8 cellular contexts compared by ENCODE assay signal in genomic region chr2:225042800-225043167, GRCh38. TPM values are rescaled to one million over a fixed set of nuclear protein-coding genes. Genes with fewer than 3 reads are reported as not detected.
DNase-seq lines count a peak whose midpoint lies in the region; ATAC-seq and TF ChIP-seq lines count a peak whose summit lies in the region.
"Had no signal": no experiment of that assay in that cellular context is flagged by ENCODE, and none has a peak within 500 bp of the region (broad histone marks: within the 10 kb centered on the region; RNA-seq: fewer than 3 reads in every experiment).

No MANE protein-coding gene starts in this region.

- no peak overlapping the region for H2BK20ac ChIP-seq in H9 (ENCODE audit: low read depth, low read length, poor library complexity, severe bottlenecking)

- no peak overlapping the region for H4K5ac ChIP-seq in H9 (ENCODE audit: insufficient read length, low read depth, low read length)

- no peaks in the 10 kb centered on the region for H3K36me3 ChIP-seq in iPS DF 6.9 (ENCODE audit: control insufficient read depth, insufficient read depth, low read length)

- no peak overlapping the region for H4K8ac ChIP-seq in H9 (replicated peaks; ENCODE audit: insufficient read length, low read depth, low read length)

- WGBS in H9 (ENCODE audit: extremely low coverage, insufficient read length, low lambda C conversion rate): no CpG with 5 or more reads among the region's 13 CpGs
- no CpG with 5 or more reads among the region's 13 CpGs for WGBS in iPS DF 6.9 (ENCODE audit: insufficient coverage, insufficient read length)

- H3K27me3 ChIP-seq in H9 (ENCODE audit: insufficient read depth, low read length): peaks cover 24% of the 10 kb centered on the region; the same call in 1 of the 2 replicates
- peaks cover 35% of the 10 kb centered on the region for H3K27me3 ChIP-seq in iPS DF 6.9 (ENCODE audit: control insufficient read depth, insufficient read depth, low read length)

- peaks cover 83% of the 10 kb centered on the region for H3K27me3 Mint-ChIP-seq in H9 (ENCODE audit: low read depth)
- peaks cover 37% of the 10 kb centered on the region for H3K27me3 Mint-ChIP-seq in activated CD4-positive, alpha-beta memory T cell treated with anti-CD3 and anti-CD28 coated beads, Interleukin-2, amount 10 ng/mL, durations not matched to agents 7 days and 5 days
- peaks cover 4 to 9% of the 10 kb centered on the region in 2 donors for H3K27me3 Mint-ChIP-seq in stimulated activated naive B cell treated with anti-CD40 and anti-IgM and Interleukin-4, amounts not matched to agents 10 μg/mL and 1 μg/mL and 100 μg/mL, for 72 hours

- no peaks in the 10 kb centered on the region for H3K79me1 ChIP-seq in H9 (ENCODE audit: insufficient read depth, low read depth, low read length, poor library complexity, severe bottlenecking)

- no peak overlapping the region for H3T11ph ChIP-seq in H9 (ENCODE audit: low read length)

- no peaks in the 10 kb centered on the region for H3K9me3 ChIP-seq in H9 (ENCODE audit: control insufficient read depth, low read depth, low read length)
- no peaks in the 10 kb centered on the region for H3K9me3 ChIP-seq in iPS DF 6.9 (ENCODE audit: control insufficient read depth, insufficient read depth, low read length)

- POLR2A ChIA-PET in activated CD4-positive, alpha-beta memory T cell treated with anti-CD3 and anti-CD28 coated beads, Interleukin-2, amount 10 ng/mL, durations not matched to agents 7 days and 5 days (lab: Charles Lee): interaction anchor here (1.0 to 6.9 kb wide), 12 partner anchors 8 to 1792 kb away, joined by 3 to 113 read pairs (median 10); no protein-coding TSS in a partner anchor

- no peak for DNase-seq in H9
- no peak for DNase-seq in activated CD4-positive, alpha-beta memory T cell treated with anti-CD3 and anti-CD28 coated beads, Interleukin-2, amount 10 ng/mL, durations not matched to agents 7 days and 5 days
- no peak for DNase-seq in iPS DF 6.9 (ENCODE audit: low read depth, low spot score)
- no peak for DNase-seq in stimulated activated naive B cell treated with anti-CD40 and anti-IgM and Interleukin-4, amounts not matched to agents 10 μg/mL and 1 μg/mL and 100 μg/mL, for 72 hours
- DNase-seq in dedifferentiated amniotic fluid mesenchymal stem cell (ENCODE audit: extremely low spot score): no peak
- no peak for DNase-seq in cortex of kidney (lab: John Stamatoyannopoulos, UW)
- DNase-seq: NCI-H2171 had no signal

- H3K56ac ChIP-seq in H9 (ENCODE audit: insufficient read length, low read depth, low read length): no peak overlapping the region

- no peak overlapping the region for H3K27ac Mint-ChIP-seq in H9
- H3K27ac Mint-ChIP-seq in activated CD4-positive, alpha-beta memory T cell treated with anti-CD3 and anti-CD28 coated beads, Interleukin-2, amount 10 ng/mL, durations not matched to agents 7 days and 5 days: peak overlapping the region; percentile 77
- H3K27ac Mint-ChIP-seq in stimulated activated naive B cell treated with anti-CD40 and anti-IgM and Interleukin-4, amounts not matched to agents 10 μg/mL and 1 μg/mL and 100 μg/mL, for 72 hours: peak overlapping the region; percentile 95

- H2AFZ ChIP-seq in H9 (ENCODE audit: low read length): no peak overlapping the region

- H3K18ac ChIP-seq in H9 (ENCODE audit: insufficient read length, low read depth, low read length): no peak overlapping the region

- no peak for TF ChIP-seq CTCF in H9 (conservative IDR thresholded peaks at IDR 0.05)

- no peaks in the 10 kb centered on the region for H4K20me1 ChIP-seq in H9 (ENCODE audit: control insufficient read depth, insufficient read depth, insufficient read length)

- no peak overlapping the region for H3K9ac ChIP-seq in H9 (ENCODE audit: extremely low read depth, insufficient read length, low read length)

- H3K4ac ChIP-seq in H9 (ENCODE audit: low read depth, low read length): no peak overlapping the region

- ATAC-seq in stimulated activated naive B cell treated with anti-CD40 and anti-IgM and Interleukin-4, amounts not matched to agents 10 μg/mL and 1 μg/mL and 100 μg/mL, for 72 hours (replicated peaks): no peak
- ATAC-seq in HG02885 (IDR thresholded peaks at IDR 0.05; ENCODE audit: poor library complexity, unreplicated experiment): no peak

- H3K23ac ChIP-seq in H9 (ENCODE audit: insufficient read length, low read depth, low read length): no peak overlapping the region

- H3K4me1 ChIP-seq in H9 (ENCODE audit: insufficient read depth, low read length) (no peaks in the 10 kb centered on the region), iPS DF 6.9 (ENCODE audit: control insufficient read depth, insufficient read depth, low read length) (no peaks in the 10 kb centered on the region)

- H3K14ac ChIP-seq in H9 (ENCODE audit: insufficient read depth, low read length): no peak overlapping the region

- peak overlapping the region; percentile 61 for H3K4me2 ChIP-seq in H9 (ENCODE audit: insufficient read depth, insufficient read length, low read length)

- no peak overlapping the region for H2AK5ac ChIP-seq in H9 (ENCODE audit: insufficient read length, low read length)

- H3K27ac ChIP-seq in H9 (ENCODE audit: insufficient read length, low read depth, low read length): no peak overlapping the region
- no peak overlapping the region for H3K27ac ChIP-seq in iPS DF 6.9 (ENCODE audit: low read length)

- H4K91ac ChIP-seq in H9 (ENCODE audit: insufficient read length, low read depth, low read length): no peak overlapping the region

- peak overlapping the region; percentile 31; the same call in 1 of the 2 replicates for H3K4me3 ChIP-seq in iPS DF 6.9 (ENCODE audit: low read length)

- H3K36me3 Mint-ChIP-seq in H9 (ENCODE audit: insufficient read depth in 1 of 3, low read depth in 3 of 3): no peaks in the 10 kb centered on the region
- H3K36me3 Mint-ChIP-seq in activated CD4-positive, alpha-beta memory T cell treated with anti-CD3 and anti-CD28 coated beads, Interleukin-2, amount 10 ng/mL, durations not matched to agents 7 days and 5 days (ENCODE audit: low read depth): peaks cover 29% of the 10 kb centered on the region
- peaks cover 29 to 31% of the 10 kb centered on the region in 2 donors for H3K36me3 Mint-ChIP-seq in stimulated activated naive B cell treated with anti-CD40 and anti-IgM and Interleukin-4, amounts not matched to agents 10 μg/mL and 1 μg/mL and 100 μg/mL, for 72 hours

- peak overlapping the region; percentile 60 to 82 for H3K4me3 Mint-ChIP-seq in H9
- H3K4me3 Mint-ChIP-seq in activated CD4-positive, alpha-beta memory T cell treated with anti-CD3 and anti-CD28 coated beads, Interleukin-2, amount 10 ng/mL, durations not matched to agents 7 days and 5 days: peak overlapping the region; percentile 75
- peak overlapping the region; percentile 85 to 91 for H3K4me3 Mint-ChIP-seq in stimulated activated naive B cell treated with anti-CD40 and anti-IgM and Interleukin-4, amounts not matched to agents 10 μg/mL and 1 μg/mL and 100 μg/mL, for 72 hours

- no peak overlapping the region for H2BK120ac ChIP-seq in H9 (ENCODE audit: low read depth, low read length, poor library complexity, severe bottlenecking)

- CTCF ChIA-PET in activated CD4-positive, alpha-beta memory T cell treated with anti-CD3 and anti-CD28 coated beads, Interleukin-2, amount 10 ng/mL, durations not matched to agents 7 days and 5 days (lab: Charles Lee): interaction anchor here (0.6 to 4.8 kb wide), 5 partner anchors 10 to 133 kb away, joined by 3 to 23 read pairs (median 4); no protein-coding TSS in a partner anchor

- peaks cover 14% of the 10 kb centered on the region for H3K23me2 ChIP-seq in H9 (ENCODE audit: insufficient read length, low read depth, low read length, poor library complexity, severe bottlenecking)

- H3K4me1 Mint-ChIP-seq in H9: peaks cover 11 to 13% of the 10 kb centered on the region in 2 experiments
- H3K4me1 Mint-ChIP-seq in activated CD4-positive, alpha-beta memory T cell treated with anti-CD3 and anti-CD28 coated beads, Interleukin-2, amount 10 ng/mL, durations not matched to agents 7 days and 5 days: peaks cover 42% of the 10 kb centered on the region
- peaks cover 38 to 52% of the 10 kb centered on the region in 2 donors for H3K4me1 Mint-ChIP-seq in stimulated activated naive B cell treated with anti-CD40 and anti-IgM and Interleukin-4, amounts not matched to agents 10 μg/mL and 1 μg/mL and 100 μg/mL, for 72 hours

- no peaks in the 10 kb centered on the region; a peak in 1 of 5 replicates for H3K9me3 Mint-ChIP-seq in H9
- H3K9me3 Mint-ChIP-seq in activated CD4-positive, alpha-beta memory T cell treated with anti-CD3 and anti-CD28 coated beads, Interleukin-2, amount 10 ng/mL, durations not matched to agents 7 days and 5 days: no peaks in the 10 kb centered on the region
- H3K9me3 Mint-ChIP-seq in stimulated activated naive B cell treated with anti-CD40 and anti-IgM and Interleukin-4, amounts not matched to agents 10 μg/mL and 1 μg/mL and 100 μg/mL, for 72 hours: no peaks in the 10 kb centered on the region

- no peak overlapping the region for H2BK15ac ChIP-seq in H9 (ENCODE audit: low read depth, low read length)

- H3K79me2 ChIP-seq in H9 (ENCODE audit: insufficient read depth, low read length): no peaks in the 10 kb centered on the region

- H2BK12ac ChIP-seq in H9 (ENCODE audit: insufficient read length, low read depth, low read length): no peak overlapping the region

- no peak overlapping the region for H2BK5ac ChIP-seq in H9 (ENCODE audit: insufficient read length, low read length)

RNA-seq across cellular contexts. Expression of gene DOCK10, which starts 0.5 kb away (rescaled TPM):
- total RNA-seq in H9 (2021): 0.61 and 0.79 TPM in 2 replicates
- total RNA-seq in activated CD4-positive, alpha-beta memory T cell treated with anti-CD3 and anti-CD28 coated beads, Interleukin-2, amount 10 ng/mL, durations not matched to agents 7 days and 5 days: 100 to 1,000 TPM; 223 to 239 TPM

Comparison
In these comparisons a context has a peak if more than half of its experiments do, and no peak if none do; other contexts are left out.
1. H3K27ac Mint-ChIP-seq: peak in activated CD4-positive, alpha-beta memory T cell treated with anti-CD3 and anti-CD28 coated beads, Interleukin-2, amount 10 ng/mL, durations not matched to agents 7 days and 5 days (single experiment) and stimulated activated naive B cell treated with anti-CD40 and anti-IgM and Interleukin-4, amounts not matched to agents 10 μg/mL and 1 μg/mL and 100 μg/mL, for 72 hours (single experiment); none in H9 (0 of 3).
2. RNA of gene DOCK10, which starts 0.5 kb away (total RNA-seq): 223 to 239 TPM in activated CD4-positive, alpha-beta memory T cell treated with anti-CD3 and anti-CD28 coated beads, Interleukin-2, amount 10 ng/mL, durations not matched to agents 7 days and 5 days; 0.61 to 0.79 TPM in H9; every median in the first group is over 100 times any median in the second.
3. Peak in every context shown above with its lines, with median percentiles within 50 percentile points of each other: H3K4me3 Mint-ChIP-seq.